In genomic region chr5:80119337-80119736, GRCh38 we compare ENCODE assay signal across 13 cellular contexts.
DNase-seq lines count a peak whose midpoint lies in the region; ATAC-seq and TF ChIP-seq lines count a peak whose summit lies in the region.
"Had no signal": no experiment of that assay in that cellular context is flagged by ENCODE, and none has a peak within 500 bp of the region (broad histone marks: within the 10 kb centered on the region; RNA-seq: fewer than 3 reads in every experiment).

No MANE protein-coding gene starts in this region.

- peaks cover 74% of the 10 kb centered on the region for H3K36me3 Mint-ChIP-seq in activated naive CD4-positive, alpha-beta T cell treated with anti-CD3 and anti-CD28 coated beads, Interleukin-2, amount 10 ng/mL, durations not matched to agents 7 days and 5 days
- H3K36me3 Mint-ChIP-seq in activated naive CD4-positive, alpha-beta T cell treated with anti-CD3 and anti-CD28 coated beads for 36 hours (ENCODE audit: low read depth) = peaks cover 9% of the 10 kb centered on the region
- H3K36me3 Mint-ChIP-seq in T-cell (peaks cover 48% of the 10 kb centered on the region), neural crest cell (ENCODE audit: low read depth) (peaks cover 6% of the 10 kb centered on the region)
- peaks cover 46% of the 10 kb centered on the region for H3K36me3 Mint-ChIP-seq in activated CD4-positive, alpha-beta memory T cell treated with anti-CD3 and anti-CD28 coated beads, Interleukin-2, amount 10 ng/mL, durations not matched to agents 7 days and 5 days (ENCODE audit: low read depth)

- no peak for ATAC-seq in T-cell (replicated peaks in 1 of 4)
- ATAC-seq in GM18861 (IDR thresholded peaks at IDR 0.05; ENCODE audit: unreplicated experiment) = no peak
- ATAC-seq: GM23338 had no signal

- peak overlapping the region; percentile 67 for H3K27ac Mint-ChIP-seq in activated naive CD4-positive, alpha-beta T cell treated with anti-CD3 and anti-CD28 coated beads, Interleukin-2, amount 10 ng/mL, durations not matched to agents 7 days and 5 days
- H3K27ac Mint-ChIP-seq in activated naive CD4-positive, alpha-beta T cell treated with anti-CD3 and anti-CD28 coated beads for 36 hours = no peak overlapping the region
- peak overlapping the region; percentile 2 to 34 for H3K27ac Mint-ChIP-seq in T-cell
- H3K27ac Mint-ChIP-seq in neural crest cell (ENCODE audit: unreplicated experiment) = peak overlapping the region; percentile 27
- H3K27ac Mint-ChIP-seq in activated CD4-positive, alpha-beta memory T cell treated with anti-CD3 and anti-CD28 coated beads, Interleukin-2, amount 10 ng/mL, durations not matched to agents 7 days and 5 days = no peak overlapping the region
- H3K27ac Mint-ChIP-seq: GM23338, IgD-negative memory B cell had no signal

- no peaks in the 10 kb centered on the region for H3K27me3 Mint-ChIP-seq in activated naive CD4-positive, alpha-beta T cell treated with anti-CD3 and anti-CD28 coated beads, Interleukin-2, amount 10 ng/mL, durations not matched to agents 7 days and 5 days
- H3K27me3 Mint-ChIP-seq in activated naive CD4-positive, alpha-beta T cell treated with anti-CD3 and anti-CD28 coated beads for 36 hours (ENCODE audit: low read depth) = no peaks in the 10 kb centered on the region
- H3K27me3 Mint-ChIP-seq in T-cell = no peaks in the 10 kb centered on the region
- H3K27me3 Mint-ChIP-seq in neural crest cell (ENCODE audit: low read depth) = no peaks in the 10 kb centered on the region
- H3K27me3 Mint-ChIP-seq in activated CD4-positive, alpha-beta memory T cell treated with anti-CD3 and anti-CD28 coated beads, Interleukin-2, amount 10 ng/mL, durations not matched to agents 7 days and 5 days = no peaks in the 10 kb centered on the region
- H3K27me3 Mint-ChIP-seq: IgD-negative memory B cell had no signal

- POLR2A ChIA-PET in T-cell (lab: Charles Lee) = interaction anchor here in 1 of 2 donors (0.5 kb wide), 1 partner anchor 119 kb away, joined by 13 read pairs; no protein-coding TSS in a partner anchor
- POLR2A ChIA-PET in activated CD4-positive, alpha-beta memory T cell treated with anti-CD3 and anti-CD28 coated beads, Interleukin-2, amount 10 ng/mL, durations not matched to agents 7 days and 5 days (lab: Charles Lee) = no interaction called here

- DNase-seq in activated naive CD4-positive, alpha-beta T cell treated with anti-CD3 and anti-CD28 coated beads, Interleukin-2, amount 10 ng/mL, durations not matched to agents 7 days and 5 days = no peak
- DNase-seq in activated naive CD4-positive, alpha-beta T cell treated with anti-CD3 and anti-CD28 coated beads for 36 hours = no peak
- DNase-seq in DMS 273 (lab: John Stamatoyannopoulos, UW; ENCODE audit: unreplicated experiment) (peak; percentile 77), T-cell (no peak), neural crest cell (ENCODE audit: low read depth, low spot score) (no peak)
- no peak for DNase-seq in activated CD4-positive, alpha-beta memory T cell treated with anti-CD3 and anti-CD28 coated beads, Interleukin-2, amount 10 ng/mL, durations not matched to agents 7 days and 5 days
- DNase-seq: 8988T, AML-193, DND-41, GDM1 had no signal

- H3K4me1 Mint-ChIP-seq in activated naive CD4-positive, alpha-beta T cell treated with anti-CD3 and anti-CD28 coated beads, Interleukin-2, amount 10 ng/mL, durations not matched to agents 7 days and 5 days = peaks cover 40% of the 10 kb centered on the region
- H3K4me1 Mint-ChIP-seq in activated naive CD4-positive, alpha-beta T cell treated with anti-CD3 and anti-CD28 coated beads for 36 hours (ENCODE audit: low read depth) = peaks cover 45% of the 10 kb centered on the region
- H3K4me1 Mint-ChIP-seq in T-cell = peaks cover 57 to 66% (median 62%) of the 10 kb centered on the region in 3 donors
- H3K4me1 Mint-ChIP-seq in neural crest cell = peaks cover 13% of the 10 kb centered on the region
- peaks cover 28% of the 10 kb centered on the region for H3K4me1 Mint-ChIP-seq in activated CD4-positive, alpha-beta memory T cell treated with anti-CD3 and anti-CD28 coated beads, Interleukin-2, amount 10 ng/mL, durations not matched to agents 7 days and 5 days
- H3K4me1 Mint-ChIP-seq: GM23338 had no signal

- no peak overlapping the region for H3K4me3 Mint-ChIP-seq in activated naive CD4-positive, alpha-beta T cell treated with anti-CD3 and anti-CD28 coated beads, Interleukin-2, amount 10 ng/mL, durations not matched to agents 7 days and 5 days
- no peak overlapping the region for H3K4me3 Mint-ChIP-seq in activated naive CD4-positive, alpha-beta T cell treated with anti-CD3 and anti-CD28 coated beads for 36 hours
- no peak overlapping the region for H3K4me3 Mint-ChIP-seq in T-cell
- no peak overlapping the region for H3K4me3 Mint-ChIP-seq in neural crest cell
- H3K4me3 Mint-ChIP-seq in activated CD4-positive, alpha-beta memory T cell treated with anti-CD3 and anti-CD28 coated beads, Interleukin-2, amount 10 ng/mL, durations not matched to agents 7 days and 5 days = no peak overlapping the region
- H3K4me3 Mint-ChIP-seq: GM23338, IgD-negative memory B cell had no signal

- CTCF ChIA-PET in activated naive CD4-positive, alpha-beta T cell treated with anti-CD3 and anti-CD28 coated beads, Interleukin-2, amount 10 ng/mL, durations not matched to agents 7 days and 5 days (lab: Charles Lee) = no interaction called here
- CTCF ChIA-PET in activated naive CD4-positive, alpha-beta T cell treated with anti-CD3 and anti-CD28 coated beads for 36 hours (lab: Charles Lee) = interaction anchor here (1.1 to 1.8 kb wide), 4 partner anchors 13 to 36 kb away, joined by 3 to 9 read pairs (median 5); no protein-coding TSS in a partner anchor
- CTCF ChIA-PET in T-cell (lab: Charles Lee) = interaction anchor here (0.6 to 0.7 kb wide), 2 partner anchors 20 to 27 kb away, joined by 3 to 4 read pairs; no protein-coding TSS in a partner anchor
- CTCF ChIA-PET in activated CD4-positive, alpha-beta memory T cell treated with anti-CD3 and anti-CD28 coated beads, Interleukin-2, amount 10 ng/mL, durations not matched to agents 7 days and 5 days (lab: Charles Lee) = interaction anchor here (1.2 to 3.4 kb wide), 2 partner anchors 17 to 27 kb away, joined by 4 to 10 read pairs; no protein-coding TSS in a partner anchor

- intact Hi-C loops in activated naive CD4-positive, alpha-beta T cell treated with anti-CD3 and anti-CD28 coated beads for 36 hours (cut with micrococcal nuclease) = no loop called here

- TF ChIP-seq CTCF in neural crest cell (conservative IDR thresholded peaks at IDR 0.05) = no peak

- H3K9me3 Mint-ChIP-seq in activated naive CD4-positive, alpha-beta T cell treated with anti-CD3 and anti-CD28 coated beads, Interleukin-2, amount 10 ng/mL, durations not matched to agents 7 days and 5 days = peaks cover 25% of the 10 kb centered on the region
- H3K9me3 Mint-ChIP-seq in activated naive CD4-positive, alpha-beta T cell treated with anti-CD3 and anti-CD28 coated beads for 36 hours = peaks cover 3% of the 10 kb centered on the region
- H3K9me3 Mint-ChIP-seq in T-cell = peaks cover 0 to 4% (median 0%) of the 10 kb centered on the region in 3 donors
- H3K9me3 Mint-ChIP-seq in neural crest cell = peaks cover 4% of the 10 kb centered on the region
- H3K9me3 Mint-ChIP-seq in activated CD4-positive, alpha-beta memory T cell treated with anti-CD3 and anti-CD28 coated beads, Interleukin-2, amount 10 ng/mL, durations not matched to agents 7 days and 5 days = peaks cover 15% of the 10 kb centered on the region

Comparison
In these comparisons a context has a peak if more than half of its experiments do, and no peak if none do; other contexts are left out.
1. H3K27ac Mint-ChIP-seq: peak in activated naive CD4-positive, alpha-beta T cell treated with anti-CD3 and anti-CD28 coated beads, Interleukin-2, amount 10 ng/mL, durations not matched to agents 7 days and 5 days (single experiment), T-cell (2 of 2) and neural crest cell (single experiment); none in activated naive CD4-positive, alpha-beta T cell treated with anti-CD3 and anti-CD28 coated beads for 36 hours (single experiment) and activated CD4-positive, alpha-beta memory T cell treated with anti-CD3 and anti-CD28 coated beads, Interleukin-2, amount 10 ng/mL, durations not matched to agents 7 days and 5 days (single experiment).